Comparison of ENCODE assay signal across 9 cellular contexts in the genomic region with DNA sequence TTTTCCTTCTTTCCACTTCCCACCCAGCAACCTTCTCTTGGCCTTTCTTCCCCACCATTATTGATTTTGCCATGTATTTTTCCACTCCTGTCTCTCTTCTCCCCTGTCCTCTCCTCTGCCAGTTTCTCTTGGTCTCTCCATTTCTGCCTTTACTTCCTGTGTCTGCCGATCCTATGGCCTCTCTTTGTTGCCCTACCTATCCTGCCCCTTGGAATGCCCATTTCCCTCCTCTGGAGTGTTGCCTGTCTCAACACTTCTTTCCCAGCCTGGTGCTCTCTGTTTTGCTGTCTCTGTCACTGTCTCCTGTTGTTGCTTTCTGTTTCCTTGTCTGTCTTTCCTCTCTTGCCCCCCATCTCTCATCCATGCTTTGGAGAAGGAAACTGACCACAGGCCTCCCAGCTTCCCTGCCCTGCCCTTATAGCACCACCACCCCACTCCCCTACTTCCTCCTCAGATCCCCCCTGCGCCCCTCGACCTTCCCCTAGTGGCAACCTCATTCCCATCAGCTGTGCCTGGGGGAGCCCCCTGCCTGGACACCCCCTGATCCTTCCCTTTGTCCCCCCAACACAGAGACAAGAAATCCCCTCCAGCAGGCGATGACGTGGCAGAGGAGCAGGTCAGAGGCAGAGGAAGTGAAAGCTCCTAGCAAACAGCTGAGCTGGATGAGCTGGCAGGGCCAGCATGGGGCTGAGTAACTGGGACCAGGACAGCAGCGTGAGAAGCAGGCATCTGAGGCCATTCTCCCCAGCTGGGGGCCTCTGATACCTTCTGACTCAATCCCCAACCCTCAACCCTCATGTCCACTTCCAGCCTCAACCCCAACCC. TPM values are rescaled to one million over a fixed set of nuclear protein-coding genes. Genes with fewer than 3 reads are reported as not detected.
A peak's percentile ranks its signal among the peaks of the same experiment; 100 is the strongest.
DNase-seq lines count a peak whose midpoint lies in the region; ATAC-seq and TF ChIP-seq lines count a peak whose summit lies in the region.
"Had no signal": no experiment of that assay in that cellular context is flagged by ENCODE, and none has a peak within 500 bp of the region (broad histone marks: within the 10 kb centered on the region; RNA-seq: fewer than 3 reads in every experiment).

No MANE protein-coding gene starts in this region.

- H3K36me3 ChIP-seq in SK-N-SH (replicated peaks in 1 of 2; ENCODE audit: control insufficient read depth in 1 of 2, insufficient read depth in 2 of 2, low read length in 1 of 2) (no peaks in the 10 kb centered on the region), gastroesophageal sphincter (no peaks in the 10 kb centered on the region)
- H3K36me3 ChIP-seq: thoracic aorta had no signal

- H3K27ac ChIP-seq in SK-N-SH (ENCODE audit: low read depth in 2 of 2, low read length in 1 of 2) (peak overlapping the region in 1 of 2 experiments; percentile 47; a peak in 2 of 4 replicates), gastroesophageal sphincter (no peak overlapping the region)
- H3K27ac ChIP-seq: thoracic aorta had no signal

- peaks cover 0 to 17% of the 10 kb centered on the region in 2 experiments; a peak in 1 of 4 replicates for H3K4me1 ChIP-seq in SK-N-SH (ENCODE audit: control insufficient read depth in 1 of 2, insufficient read depth in 2 of 2, low read depth in 1 of 2, low read length in 1 of 2)
- H3K4me1 ChIP-seq in gastroesophageal sphincter: no peaks in the 10 kb centered on the region

- TF ChIP-seq CTCF in AG09309 (IDR thresholded peaks at IDR 0.05; ENCODE audit: control insufficient read depth, insufficient read depth, low read depth, low read length, missing control alignments) (no peak), SK-N-SH (IDR thresholded peaks at IDR 0.05) (no peak), gastroesophageal sphincter (IDR thresholded peaks at IDR 0.05) (no peak)

- TF ChIP-seq POLR2A in gastroesophageal sphincter (IDR thresholded peaks at IDR 0.05): no peak

- no peaks in the 10 kb centered on the region for H3K27me3 ChIP-seq in SK-N-SH (ENCODE audit: insufficient read depth)
- peaks cover 81% of the 10 kb centered on the region for H3K27me3 ChIP-seq in gastroesophageal sphincter

- TF ChIP-seq RAD21 in SK-N-SH (IDR thresholded peaks at IDR 0.05; ENCODE audit: low read length): no peak

- peak overlapping the region; percentile 95 for H2AFZ ChIP-seq in SK-N-SH (ENCODE audit: low read depth)

- ATAC-seq in GM18858 (IDR thresholded peaks at IDR 0.05; ENCODE audit: unreplicated experiment) (peak; percentile 92), HG03095 (IDR thresholded peaks at IDR 0.05; ENCODE audit: unreplicated experiment) (peak; percentile 76), gastroesophageal sphincter (peak; percentile 43)

- CTCF ChIA-PET in SK-N-SH (lab: Yijun Ruan, JAX): interaction anchor here (1.1 to 3.1 kb wide), 3 partner anchors 16 to 57 kb away, joined by 3 to 19 read pairs (median 3); no protein-coding TSS in a partner anchor

- WGBS in SK-N-SH (ENCODE audit: low lambda C conversion rate): 42% methylated on average over 6 of the region's 6 CpGs
- 35 to 55% methylated on average over 2 of the region's 6 CpGs for WGBS in gastroesophageal sphincter (ENCODE audit: low coverage in 1 of 2), 2 donors

- no peaks in the 10 kb centered on the region for H3K79me2 ChIP-seq in SK-N-SH (ENCODE audit: insufficient read depth)

- H3K9me3 ChIP-seq in SK-N-SH (no peaks in the 10 kb centered on the region), gastroesophageal sphincter (no peaks in the 10 kb centered on the region)
- H3K9me3 ChIP-seq: thoracic aorta had no signal

- H3K4me3 ChIP-seq in AG09309 (ENCODE audit: control insufficient read depth, low read depth, low read length) (no peak overlapping the region), SK-N-SH (ENCODE audit: low read depth in 2 of 2, low read length in 1 of 2) (no peak overlapping the region), gastroesophageal sphincter (no peak overlapping the region)
- H3K4me3 ChIP-seq: thoracic aorta had no signal

- no peak for TF ChIP-seq EP300 in SK-N-SH (IDR thresholded peaks at IDR 0.05; ENCODE audit: borderline replicate concordance in 1 of 2, low read depth in 1 of 2, low read length in 1 of 2)
- TF ChIP-seq EP300 in gastroesophageal sphincter (IDR thresholded peaks at IDR 0.05): no peak

- no peaks in the 10 kb centered on the region for H3F3A ChIP-seq in SK-N-SH (replicated peaks; ENCODE audit: insufficient read depth)

- H3K9me2 ChIP-seq in SK-N-SH: no peaks in the 10 kb centered on the region

- POLR2A ChIA-PET in SK-N-SH (lab: Yijun Ruan, JAX): no interaction called here

- no peaks in the 10 kb centered on the region for H4K20me1 ChIP-seq in SK-N-SH (ENCODE audit: insufficient read depth)

- H3K4me2 ChIP-seq in SK-N-SH: peak overlapping the region; percentile 56

- H3K9ac ChIP-seq in SK-N-SH: peak overlapping the region; percentile 57

- DNase-seq in AG09309 (ENCODE audit: low read depth) (peak; percentile 77), SK-N-SH (no peak), NCI-H128 (lab: John Stamatoyannopoulos, UW; ENCODE audit: unreplicated experiment) (no peak), NCI-H1694 treated with DMSO at 0.1 percent for 48 hours (lab: John Stamatoyannopoulos, UW) (no peak)
- peak; percentile 27 to 34 for DNase-seq in stimulated activated CD8-positive, alpha-beta memory T cell treated with anti-CD3 and anti-CD28 coated beads, Interleukin-15, amount 100 ng/mL, for 48 hours (ENCODE audit: low read depth in 2 of 2)

TF ChIP-seq in SK-N-SH, 30 proteins besides CTCF, POLR2A, EP300 and RAD21:
- TF ChIP-seq, protein P1, sequence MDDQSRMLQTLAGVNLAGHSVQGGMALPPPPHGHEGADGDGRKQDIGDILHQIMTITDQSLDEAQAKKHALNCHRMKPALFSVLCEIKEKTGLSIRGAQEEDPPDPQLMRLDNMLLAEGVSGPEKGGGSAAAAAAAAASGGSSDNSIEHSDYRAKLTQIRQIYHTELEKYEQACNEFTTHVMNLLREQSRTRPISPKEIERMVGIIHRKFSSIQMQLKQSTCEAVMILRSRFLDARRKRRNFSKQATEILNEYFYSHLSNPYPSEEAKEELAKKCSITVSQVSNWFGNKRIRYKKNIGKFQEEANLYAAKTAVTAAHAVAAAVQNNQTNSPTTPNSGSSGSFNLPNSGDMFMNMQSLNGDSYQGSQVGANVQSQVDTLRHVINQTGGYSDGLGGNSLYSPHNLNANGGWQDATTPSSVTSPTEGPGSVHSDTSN (IDR thresholded peaks at IDR 0.05): peak; percentile 22; the same call in 1 of the 2 replicates
- TF ChIP-seq, protein P2, sequence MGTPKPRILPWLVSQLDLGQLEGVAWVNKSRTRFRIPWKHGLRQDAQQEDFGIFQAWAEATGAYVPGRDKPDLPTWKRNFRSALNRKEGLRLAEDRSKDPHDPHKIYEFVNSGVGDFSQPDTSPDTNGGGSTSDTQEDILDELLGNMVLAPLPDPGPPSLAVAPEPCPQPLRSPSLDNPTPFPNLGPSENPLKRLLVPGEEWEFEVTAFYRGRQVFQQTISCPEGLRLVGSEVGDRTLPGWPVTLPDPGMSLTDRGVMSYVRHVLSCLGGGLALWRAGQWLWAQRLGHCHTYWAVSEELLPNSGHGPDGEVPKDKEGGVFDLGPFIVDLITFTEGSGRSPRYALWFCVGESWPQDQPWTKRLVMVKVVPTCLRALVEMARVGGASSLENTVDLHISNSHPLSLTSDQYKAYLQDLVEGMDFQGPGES (IDR thresholded peaks at IDR 0.05; ENCODE audit: low read depth, low read length): no peak
- TF ChIP-seq FOSL2 (IDR thresholded peaks at IDR 0.05; ENCODE audit: borderline replicate concordance, low read depth): no peak; the same call in 1 of the 2 replicates
- peak; percentile 30; the same call in 1 of the 2 replicates for TF ChIP-seq JUND (IDR thresholded peaks at IDR 0.05)
- no peak for TF ChIP-seq FOXM1 (IDR thresholded peaks at IDR 0.05; ENCODE audit: low read depth)
- peak; percentile 34; the same call in 1 of the 2 replicates for TF ChIP-seq GABPA (IDR thresholded peaks at IDR 0.05; ENCODE audit: low read depth)
- TF ChIP-seq MEF2A (IDR thresholded peaks at IDR 0.05; ENCODE audit: borderline replicate concordance, low read depth): no peak

RNA-seq across cellular contexts. Expression of a gene that starts 6.6 kb away (rescaled TPM):
- not detected in 2 replicates for polyA plus RNA-seq in SK-N-SH (2012; rRNA removed)
- polyA plus RNA-seq in SK-N-SH (2012; cell fraction: cytosol; rRNA removed): not detected in 2 replicates
- not detected in 2 replicates for polyA plus RNA-seq in SK-N-SH (2012; cell fraction: nucleus; rRNA removed)
- not detected for total RNA-seq in gastroesophageal sphincter
- total RNA-seq: thoracic aorta had no signal

RNA-seq across cellular contexts. Expression of a gene that starts 32.0 kb away (rescaled TPM):
- 5.4 and 8.5 TPM in 2 replicates for polyA plus RNA-seq in SK-N-SH (2012; rRNA removed)
- 5.2 and 5.6 TPM in 2 replicates for polyA plus RNA-seq in SK-N-SH (2012; cell fraction: cytosol; rRNA removed)
- polyA plus RNA-seq in SK-N-SH (2012; cell fraction: nucleus; rRNA removed): 9.4 and 16.2 TPM in 2 replicates
- 10 to 100 TPM; 17.7 to 27.3 (median 20.5) TPM for total RNA-seq in gastroesophageal sphincter

Comparison
In these comparisons a context has a peak if more than half of its experiments do, and no peak if none do; other contexts are left out.
1. DNase-seq: peak in AG09309 (single experiment) and stimulated activated CD8-positive, alpha-beta memory T cell treated with anti-CD3 and anti-CD28 coated beads, Interleukin-15, amount 100 ng/mL, for 48 hours (2 of 2); none in SK-N-SH (single experiment), NCI-H128 (single experiment) and NCI-H1694 treated with DMSO at 0.1 percent for 48 hours (single experiment).
2. Peak in every context shown above with its lines, with median percentiles within 50 percentile points of each other: ATAC-seq.